Comparison of ENCODE assay signal across 26 cellular contexts in genomic region chr13:99703908-99704307, GRCh38.
"Had no signal": no experiment of that assay in that cellular context is flagged by ENCODE, and none has a peak within 500 bp of the region (broad histone marks: within the 10 kb centered on the region; RNA-seq: fewer than 3 reads in every experiment).

No MANE protein-coding gene starts in this region.

- H3K36me3 Mint-ChIP-seq: immature natural killer cell, natural killer cell had no signal

- H3K4me3 Mint-ChIP-seq: immature natural killer cell; natural killer cell; neural crest cell; stimulated activated naive CD8-positive, alpha-beta T cell treated with anti-CD3 and anti-CD28 coated beads, Interleukin-15, amount 100 ng/mL, for 72 hours had no signal

- H3K79me2 ChIP-seq: parathyroid adenoma had no signal

- H3K9ac ChIP-seq: parathyroid adenoma had no signal

- ATAC-seq: left ventricle myocardium superior; lower lobe of right lung; natural killer cell; right lobe of liver; stimulated activated naive CD8-positive, alpha-beta T cell treated with anti-CD3 and anti-CD28 coated beads, Interleukin-15, amount 100 ng/mL, for 72 hours; upper lobe of right lung had no signal

- FAIRE-seq: frontal cortex, small intestine had no signal

- H3K4me1 Mint-ChIP-seq: immature natural killer cell; stimulated activated naive CD8-positive, alpha-beta T cell treated with anti-CD3 and anti-CD28 coated beads, Interleukin-15, amount 100 ng/mL, for 72 hours had no signal

- H3K27me3 ChIP-seq: dorsolateral prefrontal cortex, neutrophil, right lobe of liver, suprapubic skin, transverse colon, upper lobe of right lung, uterus had no signal

- H3K36me3 ChIP-seq: lower lobe of right lung, neutrophil, right lobe of liver, suprapubic skin, transverse colon, upper lobe of right lung, uterus had no signal

- H3K4me1 ChIP-seq: lower lobe of right lung, parathyroid adenoma, right lobe of liver, suprapubic skin, upper lobe of right lung, uterus had no signal

- H3K27me3 Mint-ChIP-seq: progenitor cell of endocrine pancreas; stimulated activated naive CD8-positive, alpha-beta T cell treated with anti-CD3 and anti-CD28 coated beads, Interleukin-15, amount 100 ng/mL, for 72 hours had no signal

- DNase-seq: cortex of kidney; dorsolateral prefrontal cortex; effector CD4-positive, alpha-beta T cell; hypothalamus; immature natural killer cell; islet precursor cell; kidney glomerular epithelial cell; left ventricle myocardium superior; lower lobe of right lung; natural killer cell; right lobe of liver; stimulated activated CD4-positive, alpha-beta T cell treated with anti-CD3 and anti-CD28 coated beads, Interleukin-1b, Interleukin-23, amount 100 ng/mL, for 48 hours; stimulated activated CD4-positive, alpha-beta T cell treated with anti-CD3 and anti-CD28 coated beads, Interleukin-4, amount 100 ng/mL, for 1 hour; stimulated activated CD8-positive, alpha-beta memory T cell treated with anti-CD3 and anti-CD28 coated beads, Interleukin-4, amount 100 ng/mL, for 48 hours; stimulated activated naive CD4-positive, alpha-beta T cell; stimulated activated naive CD8-positive, alpha-beta T cell treated with anti-CD3 and anti-CD28 coated beads, Interleukin-15, amount 100 ng/mL, for 72 hours; transverse colon; upper lobe of right lung; uterus had no signal

- H3K9me3 Mint-ChIP-seq: immature natural killer cell; natural killer cell; neural crest cell; stimulated activated naive CD8-positive, alpha-beta T cell treated with anti-CD3 and anti-CD28 coated beads, Interleukin-15, amount 100 ng/mL, for 72 hours had no signal

- H3K4me3 ChIP-seq: dorsolateral prefrontal cortex, lower lobe of right lung, right lobe of liver, suprapubic skin, transverse colon, upper lobe of right lung, uterus had no signal

- H3K27ac Mint-ChIP-seq: immature natural killer cell; natural killer cell; progenitor cell of endocrine pancreas; stimulated activated naive CD8-positive, alpha-beta T cell treated with anti-CD3 and anti-CD28 coated beads, Interleukin-15, amount 100 ng/mL, for 72 hours had no signal

- H3K27ac ChIP-seq: dorsolateral prefrontal cortex, lower lobe of right lung, neutrophil, parathyroid adenoma, right lobe of liver, suprapubic skin, transverse colon, upper lobe of right lung, uterus had no signal

- H3K9me3 ChIP-seq: lower lobe of right lung, neutrophil, right lobe of liver, suprapubic skin, transverse colon, upper lobe of right lung, uterus had no signal

- H2AFZ ChIP-seq: parathyroid adenoma had no signal
